ENCODE assay signal across 1 cellular context in genomic region chr15:67520976-67521769, GRCh38.
TF ChIP-seq lines count a peak whose summit lies in the region.

TSS of gene C15orf61 (plus strand) at chr15:67521131. CDS start at chr15:67521249, 118 bp downstream.

TF ChIP-seq in H1, 55 proteins besides CTCF, POLR2A, EP300 and RAD21 (continued from another document):
- TF ChIP-seq KDM4A (IDR thresholded peaks at IDR 0.05; ENCODE audit: low read depth, low read length, severe bottlenecking): peak; percentile 99
- 0 out of 2 replicates have a peak, but pooled peaks have one; percentile 29 for TF ChIP-seq TBP (IDR thresholded peaks at IDR 0.05; ENCODE audit: low read depth, low read length)
- peak; percentile 41; the same call in 1 of the 2 replicates for TF ChIP-seq SP4 (IDR thresholded peaks at IDR 0.05; ENCODE audit: low read length)
- TF ChIP-seq PHF8 (conservative IDR thresholded peaks at IDR 0.05; ENCODE audit: low read depth, low read length): peak; percentile 91
- peak; percentile 50; the same call in 1 of the 2 replicates for TF ChIP-seq EGR1 (IDR thresholded peaks at IDR 0.05; ENCODE audit: borderline replicate concordance, low read depth, low read length)
- peak; percentile 75 for TF ChIP-seq USF2 (IDR thresholded peaks at IDR 0.05; ENCODE audit: low read length)
- peak; percentile 42 for TF ChIP-seq ASH2L (IDR thresholded peaks at IDR 0.05; ENCODE audit: low read length)
- TF ChIP-seq POLR2AphosphoS5 (IDR thresholded peaks at IDR 0.05; ENCODE audit: low read depth, low read length): peak; percentile 5; the same call in 1 of the 2 replicates
- peak; percentile 98 for TF ChIP-seq E2F6 (IDR thresholded peaks at IDR 0.05)
- TF ChIP-seq TAF7 (optimal IDR thresholded peaks at IDR 0.05; ENCODE audit: borderline replicate concordance, low read depth, low read length): peak; percentile 22
- TF ChIP-seq KDM1A (IDR thresholded peaks at IDR 0.05; ENCODE audit: borderline replicate concordance, low read length): no peak
- TF ChIP-seq CREB1 (IDR thresholded peaks at IDR 0.05): no peak; the same call in 1 of the 2 replicates
- TF ChIP-seq RXRA (IDR thresholded peaks at IDR 0.05; ENCODE audit: insufficient read depth, low read depth, low read length): no peak
- TF ChIP-seq CHD2 (IDR thresholded peaks at IDR 0.05; ENCODE audit: low read length): peak; percentile 82
- TF ChIP-seq YY1 (IDR thresholded peaks at IDR 0.05; ENCODE audit: low read depth, low read length): no peak
- 0 out of 2 replicates have a peak, but pooled peaks have one; percentile 12 for TF ChIP-seq TEAD4 (IDR thresholded peaks at IDR 0.05; ENCODE audit: low read depth, low read length)
- no peak for TF ChIP-seq CHD1 (IDR thresholded peaks at IDR 0.05; ENCODE audit: low read depth, low read length)
- TF ChIP-seq NRF1 (IDR thresholded peaks at IDR 0.05; ENCODE audit: low read depth, low read length): peak; percentile 41
- TF ChIP-seq POU5F1 (IDR thresholded peaks at IDR 0.05; ENCODE audit: low read depth, low read length): no peak
